In the genomic region with DNA sequence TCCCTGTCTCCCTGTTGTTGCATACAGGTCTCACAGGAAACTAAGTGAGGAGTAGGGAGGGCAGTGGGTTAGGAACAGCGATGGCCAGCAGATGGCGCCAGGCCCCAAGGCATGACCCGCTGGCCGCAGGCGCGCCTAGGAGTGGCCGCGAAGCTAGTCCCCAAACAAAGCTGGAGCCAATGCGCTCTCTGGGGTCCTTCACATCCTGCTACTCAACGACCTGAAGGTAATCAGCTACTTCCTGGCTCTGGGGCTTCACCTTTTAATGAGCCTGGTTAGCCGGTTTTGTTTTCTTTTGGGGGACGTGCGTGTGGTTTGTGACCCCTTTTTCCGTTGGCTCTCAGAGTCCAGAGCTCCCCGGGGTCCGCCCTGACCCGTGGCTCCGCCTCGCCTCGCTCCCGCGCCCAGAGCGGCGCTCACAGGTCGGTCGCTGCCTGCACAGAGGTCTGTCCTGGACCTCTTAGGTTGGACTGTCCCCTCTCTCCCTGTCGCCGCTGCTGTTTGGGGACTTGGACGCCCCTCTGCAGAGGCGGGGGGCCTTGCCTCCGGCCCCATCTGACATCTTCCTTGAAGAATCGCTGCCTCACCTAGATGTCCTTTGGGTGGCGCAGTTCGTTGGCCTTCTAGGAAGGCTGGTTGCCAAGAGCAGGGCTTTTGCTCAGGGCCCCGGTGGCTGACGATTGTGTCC, we compare ENCODE assay signal across 8 cellular contexts.
DNase-seq lines count a peak whose midpoint lies in the region; ATAC-seq and TF ChIP-seq lines count a peak whose summit lies in the region.

No MANE protein-coding gene starts in this region.

- H3K9me3 Mint-ChIP-seq in chondrocyte (ENCODE audit: low read depth), result no peaks in the 10 kb centered on the region

- no peaks in the 10 kb centered on the region for H3K36me3 Mint-ChIP-seq in chondrocyte (ENCODE audit: low read depth)

- H3K4me1 Mint-ChIP-seq in chondrocyte (ENCODE audit: low read depth), result no peaks in the 10 kb centered on the region

- peak; percentile 47 for DNase-seq in NK-92 treated with Interleukin-12 subunit alpha and Interleukin-12 subunit beta, amount 100 ng/mL, for 24 hours (lab: John Stamatoyannopoulos, UW)
- DNase-seq in NK-92 (lab: John Stamatoyannopoulos, UW; ENCODE audit: unreplicated experiment) (no peak), NCI-H226 (peak; percentile 29), chondrocyte (ENCODE audit: low spot score) (no peak), kidney tubule cell (ENCODE audit: low spot score) (peak; percentile 85)
- DNase-seq in activated CD4-positive, alpha-beta T cell treated with anti-CD3 and anti-CD28 coated beads for 1 hour, result peak; percentile 65
- peak; percentile 30 to 67 for DNase-seq in stimulated activated CD4-positive, alpha-beta T cell treated with anti-CD3 and anti-CD28 coated beads, Interleukin-1b, Interleukin-23, amount 100 ng/mL, for 1 hour (ENCODE audit: low read depth in 2 of 2)

- H3K4me3 Mint-ChIP-seq in chondrocyte (ENCODE audit: unreplicated experiment), result peak overlapping the region; percentile 62

- ATAC-seq in HG02981 (IDR thresholded peaks at IDR 0.05; ENCODE audit: unreplicated experiment), result peak; percentile 73

- TF ChIP-seq CTCF in chondrocyte (IDR thresholded peaks at IDR 0.05), result peak; percentile 92

- H3K27ac Mint-ChIP-seq in chondrocyte (ENCODE audit: unreplicated experiment), result no peak overlapping the region

- H3K27me3 Mint-ChIP-seq in chondrocyte (ENCODE audit: low read depth), result peaks cover 29% of the 10 kb centered on the region

Comparison
In these comparisons a context has a peak if more than half of its experiments do, and no peak if none do; other contexts are left out.
1. DNase-seq: peak in NK-92 treated with Interleukin-12 subunit alpha and Interleukin-12 subunit beta, amount 100 ng/mL, for 24 hours (single experiment), NCI-H226 (single experiment), activated CD4-positive, alpha-beta T cell treated with anti-CD3 and anti-CD28 coated beads for 1 hour (single experiment), kidney tubule cell (single experiment) and stimulated activated CD4-positive, alpha-beta T cell treated with anti-CD3 and anti-CD28 coated beads, Interleukin-1b, Interleukin-23, amount 100 ng/mL, for 1 hour (2 of 2); none in NK-92 (single experiment) and chondrocyte (single experiment).